ENCODE assay signal across 21 cellular contexts in genomic region chr3:171116802-171117395, GRCh38.
A peak's percentile ranks its signal among the peaks of the same experiment; 100 is the strongest.
DNase-seq lines count a peak whose midpoint lies in the region; ATAC-seq and TF ChIP-seq lines count a peak whose summit lies in the region.
"Had no signal": no experiment of that assay in that cellular context is flagged by ENCODE, and none has a peak within 500 bp of the region (broad histone marks: within the 10 kb centered on the region; RNA-seq: fewer than 3 reads in every experiment).

No MANE protein-coding gene starts in this region.

- no peaks in the 10 kb centered on the region for H3K9me3 ChIP-seq in GM23248 (ENCODE audit: low read depth)
- H3K9me3 ChIP-seq in HUES64 (ENCODE audit: insufficient read depth, low read depth, low read length), result no peaks in the 10 kb centered on the region
- H3K9me3 ChIP-seq in left lung, result no peaks in the 10 kb centered on the region

- H3K4me2 ChIP-seq in GM23248 (ENCODE audit: unreplicated experiment), result peak overlapping the region; percentile 19
- H3K4me2 ChIP-seq: KMS-11 had no signal

- peaks cover 4% of the 10 kb centered on the region for H3K4me1 Mint-ChIP-seq in endothelial cell (ENCODE audit: unreplicated experiment)
- H3K4me1 Mint-ChIP-seq: CD14-positive monocyte had no signal

- no peaks in the 10 kb centered on the region for H3K9me3 Mint-ChIP-seq in endothelial cell (ENCODE audit: unreplicated experiment)
- H3K9me3 Mint-ChIP-seq: HFFc6 had no signal

- no peak overlapping the region for H3K27ac ChIP-seq in GM23248
- peak overlapping the region; percentile 48; the same call in 1 of the 2 replicates for H3K27ac ChIP-seq in HUES64 (ENCODE audit: low read depth, low read length)
- no peak overlapping the region for H3K27ac ChIP-seq in left lung
- H3K27ac ChIP-seq: KMS-11 had no signal

- H3K4me3 ChIP-seq in GM23248 (no peak overlapping the region), HUES64 (ENCODE audit: low read length) (no peak overlapping the region), left lung (no peak overlapping the region)

- H3K27ac Mint-ChIP-seq in endothelial cell (ENCODE audit: unreplicated experiment), result no peak overlapping the region
- H3K27ac Mint-ChIP-seq: CD14-positive monocyte, HFFc6 had no signal

- H4K20me1 ChIP-seq in GM23248 (ENCODE audit: insufficient read depth), result no peaks in the 10 kb centered on the region

- no peaks in the 10 kb centered on the region for H3K27me3 Mint-ChIP-seq in endothelial cell (ENCODE audit: unreplicated experiment)

- no peaks in the 10 kb centered on the region for H3K79me2 ChIP-seq in GM23248 (ENCODE audit: insufficient read depth)

- no peak for TF ChIP-seq CTCF in endothelial cell (IDR thresholded peaks at IDR 0.05; ENCODE audit: unreplicated experiment)
- TF ChIP-seq CTCF in left lung (IDR thresholded peaks at IDR 0.05), result no peak

- 89% methylated on average over 2 of the region's 2 CpGs for WGBS in GM23248 (ENCODE audit: low coverage in 1 of 2, low lambda C conversion rate in 2 of 2, missing lambda C conversion rate in 2 of 2), 2 experiments
- WGBS in HUES64, result 54% methylated on average over 2 of the region's 2 CpGs

- intact Hi-C loops in left lung (cut with DNase I), result no loop called here

- H3K36me3 ChIP-seq in GM23248 (ENCODE audit: low read depth) (no peaks in the 10 kb centered on the region), HUES64 (ENCODE audit: insufficient read depth, low read length) (peaks cover 6% of the 10 kb centered on the region; the same call in 1 of the 2 replicates), left lung (peaks cover 0 to 17% of the 10 kb centered on the region in 2 donors)

- no peak overlapping the region for H2AFZ ChIP-seq in GM23248

- H3K4me3 Mint-ChIP-seq in endothelial cell (ENCODE audit: unreplicated experiment), result peak overlapping the region; percentile 35
- H3K4me3 Mint-ChIP-seq: CD14-positive monocyte, HFFc6 had no signal

- H3K9ac ChIP-seq in GM23248 (no peak overlapping the region), HUES64 (ENCODE audit: low read depth, low read length) (no peak overlapping the region)
- H3K9ac ChIP-seq: KMS-11 had no signal

- DNase-seq in GM23248 (no peak), endothelial cell (ENCODE audit: low spot score) (no peak), kidney tubule cell (ENCODE audit: low spot score) (peak; percentile 14), left lung (no peak), NCI-H1105 (lab: John Stamatoyannopoulos, UW) (no peak), NCI-H510A treated with DMSO at 0.1 percent for 48 hours (lab: John Stamatoyannopoulos, UW) (no peak)
- DNase-seq: DND-41; GOT3; NCI-H1048; NCI-H1436 treated with DMSO at 0.1 percent for 48 hours; NCI-H2029 treated with DMSO at 0.1 percent for 48 hours; NCI-H2171 treated with DMSO at 0.1 percent for 48 hours; NCI-H748 treated with DMSO at 0.1 percent for 48 hours; NK-92 treated with Interleukin-12 subunit alpha and Interleukin-12 subunit beta, amount 100 ng/mL, for 24 hours; Right ventricle myocardium superior; SW 1271 had no signal

- H3K27me3 ChIP-seq in GM23248 (replicated peaks; ENCODE audit: insufficient read depth), result no peaks in the 10 kb centered on the region
- H3K27me3 ChIP-seq in HUES64 (ENCODE audit: insufficient read depth, low read length), result no peaks in the 10 kb centered on the region
- H3K27me3 ChIP-seq in left lung, result no peaks in the 10 kb centered on the region

- H3F3A ChIP-seq in GM23248 (ENCODE audit: insufficient read depth), result peaks cover 16% of the 10 kb centered on the region

- H3K9me2 ChIP-seq in GM23248 (ENCODE audit: insufficient read depth), result no peaks in the 10 kb centered on the region

- ATAC-seq in left lung (no peak), GM21390 (IDR thresholded peaks at IDR 0.05; ENCODE audit: unreplicated experiment) (no peak)

- H3K4me1 ChIP-seq in GM23248 (ENCODE audit: insufficient read depth) (peaks cover 19% of the 10 kb centered on the region), HUES64 (ENCODE audit: insufficient read depth, low read length) (peaks cover 13% of the 10 kb centered on the region), left lung (no peaks in the 10 kb centered on the region)

- peaks cover 33% of the 10 kb centered on the region for H3K36me3 Mint-ChIP-seq in endothelial cell (ENCODE audit: low read depth, unreplicated experiment)
- H3K36me3 Mint-ChIP-seq: CD14-positive monocyte had no signal

- in situ Hi-C loops in GM23248 (cut with MboI), result no loop called here
